In the genomic region with DNA sequence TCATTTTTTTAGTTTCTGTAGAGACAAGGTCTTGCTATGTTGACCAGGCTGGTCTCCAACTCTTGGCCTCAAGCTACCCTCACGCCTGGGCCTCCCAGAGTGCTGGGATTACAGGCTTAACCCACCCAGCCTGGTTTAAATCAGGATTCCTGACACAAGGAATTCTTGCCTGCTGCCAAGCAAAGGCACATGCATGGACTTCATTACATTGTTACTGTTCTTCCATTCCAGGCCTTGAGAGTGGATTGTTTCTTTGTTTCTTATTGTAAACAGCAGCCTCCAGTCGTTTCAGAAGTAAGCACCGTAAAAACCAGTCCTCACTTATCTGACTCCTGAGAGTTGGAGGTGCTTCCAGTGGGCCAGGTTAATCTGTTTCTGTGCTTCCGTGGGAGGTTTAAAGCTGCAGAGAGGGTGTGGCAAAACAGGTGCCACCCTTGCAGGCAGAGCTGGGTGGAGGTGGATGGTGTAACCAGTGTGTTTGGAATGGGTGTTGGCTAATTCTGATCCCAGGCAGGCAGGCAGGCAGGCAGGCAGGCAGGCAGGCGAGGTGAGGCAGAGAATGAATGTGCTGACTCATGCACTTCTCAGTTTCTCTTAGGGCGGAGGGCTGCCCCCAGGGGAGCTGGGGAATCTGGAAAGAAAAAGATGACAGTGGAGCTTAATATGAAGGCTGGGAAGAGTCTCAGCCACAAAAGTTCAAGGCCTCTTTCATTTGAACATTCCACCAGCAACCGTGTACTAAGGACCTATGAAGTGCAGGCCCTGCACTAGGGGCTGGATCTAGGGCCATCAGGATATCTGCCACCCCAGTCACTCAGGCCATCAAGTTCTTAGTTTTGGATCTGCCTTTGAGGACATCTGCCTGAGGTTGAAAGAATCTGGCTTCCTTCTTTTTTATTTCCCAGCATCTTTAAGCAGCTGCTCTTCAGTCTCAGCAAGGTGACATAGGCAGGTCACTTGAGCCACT, we compare ENCODE assay signal across 9 cellular contexts. TPM values are rescaled to one million over a fixed set of nuclear protein-coding genes. Genes with fewer than 3 reads are reported as not detected.
A peak's percentile ranks its signal among the peaks of the same experiment; 100 is the strongest.
DNase-seq lines count a peak whose midpoint lies in the region; ATAC-seq and TF ChIP-seq lines count a peak whose summit lies in the region.
"Had no signal": no experiment of that assay in that cellular context is flagged by ENCODE, and none has a peak within 500 bp of the region (broad histone marks: within the 10 kb centered on the region; RNA-seq: fewer than 3 reads in every experiment).

No MANE protein-coding gene starts in this region.

- TF ChIP-seq CTCF in A673 (conservative IDR thresholded peaks at IDR 0.05; ENCODE audit: low read depth, low read length) (no peak), astrocyte of the cerebellum (IDR thresholded peaks at IDR 0.05; ENCODE audit: low read depth, low read length, missing control alignments) (no peak), lower lobe of right lung (IDR thresholded peaks at IDR 0.05) (no peak)

- intact Hi-C loops in A673 (cut with micrococcal nuclease; ENCODE audit: unreplicated experiment) = no loop called here
- intact Hi-C loops in lower lobe of right lung (cut with DNase I) = no loop called here

- H3K27me3 ChIP-seq in A673 (replicated peaks; ENCODE audit: insufficient read depth, low read depth, low read length, poor library complexity) = no peaks in the 10 kb centered on the region
- no peaks in the 10 kb centered on the region for H3K27me3 ChIP-seq in lower lobe of right lung (ENCODE audit: low read depth)

- no peak overlapping the region for H3K27ac ChIP-seq in A673 (ENCODE audit: low read depth, low read length, poor library complexity, severe bottlenecking)
- no peak overlapping the region for H3K27ac ChIP-seq in lower lobe of right lung

- no peaks in the 10 kb centered on the region for H3K36me3 ChIP-seq in A673 (ENCODE audit: insufficient read depth, low read length, poor library complexity, severe bottlenecking)
- no peaks in the 10 kb centered on the region for H3K36me3 ChIP-seq in lower lobe of right lung

- H3K4me3 ChIP-seq in A673 (ENCODE audit: low read depth, low read length, poor library complexity, severe bottlenecking) (no peak overlapping the region), astrocyte of the cerebellum (ENCODE audit: low read depth, low read length) (no peak overlapping the region), lower lobe of right lung (no peak overlapping the region)

- in situ Hi-C loops in astrocyte of the cerebellum (cut with HindIII; ENCODE audit: low sequenced_read_pairs) = no loop called here

- CTCF ChIA-PET in A673 (lab: Charles Lee) = no interaction called here

- peak; percentile 88 to 92 for ATAC-seq in lower lobe of right lung
- no peak for ATAC-seq in GM18505 (IDR thresholded peaks at IDR 0.05; ENCODE audit: unreplicated experiment)
- no peak for ATAC-seq in HG03342 (IDR thresholded peaks at IDR 0.05; ENCODE audit: unreplicated experiment)

- H3K9me3 ChIP-seq in A673 (ENCODE audit: low read depth, low read length, poor library complexity, severe bottlenecking) = no peaks in the 10 kb centered on the region
- no peaks in the 10 kb centered on the region for H3K9me3 ChIP-seq in lower lobe of right lung

- TF ChIP-seq POLR2A in GM18505 (IDR thresholded peaks at IDR 0.05; ENCODE audit: borderline replicate concordance, extremely low read depth, insufficient read depth, insufficient read length) = no peak

- H3K4me1 ChIP-seq in A673 (ENCODE audit: insufficient read depth, low read length, poor library complexity, severe bottlenecking) (peaks cover 17% of the 10 kb centered on the region), lower lobe of right lung (peaks cover 5% of the 10 kb centered on the region)

- no TSS peak for BruUV-seq in A673 (replicated peaks; lab: Mats Ljungman, UMichigan)

- peak; percentile 48 for DNase-seq in A673 (ENCODE audit: low spot score)
- peak; percentile 53 for DNase-seq in HT-29 (ENCODE audit: low spot score)
- peak; percentile 41 for DNase-seq in astrocyte of the cerebellum (ENCODE audit: low read depth)
- DNase-seq in lower lobe of right lung = peak; percentile 55
- DNase-seq in activated CD4-positive, CD25-positive, alpha-beta regulatory T cell (lab: John Stamatoyannopoulos, UW) = no peak
- no peak for DNase-seq in UCSD-AML1 (lab: John Stamatoyannopoulos, UW; ENCODE audit: unreplicated experiment)
- DNase-seq: left cardiac atrium had no signal

- POLR2A ChIA-PET in A673 (lab: Charles Lee; ENCODE audit: low non-redundant PET) = no interaction called here

RNA-seq across cellular contexts. Expression of a gene that starts 37.0 kb away (rescaled TPM):
- 0.13 and 0.70 TPM in 2 replicates for total RNA-seq in A673 (2021)
- 13.6 and 15.6 TPM in 2 replicates for total RNA-seq in HT-29 (2014; rRNA removed; shearing (Covaris generic))
- 28.7 TPM for total RNA-seq in lower lobe of right lung

RNA-seq across cellular contexts. Expression of a gene that starts 42.9 kb away (rescaled TPM):
- total RNA-seq in A673 (2021) (6.1 and 7.2 TPM in 2 replicates), lower lobe of right lung (0.80 TPM)
- total RNA-seq in HT-29 (2014; rRNA removed; shearing (Covaris generic)) = 0.15 and 2.0 TPM in 2 replicates

Comparison
In these comparisons a context has a peak if more than half of its experiments do, and no peak if none do; other contexts are left out.
1. DNase-seq: peak in A673 (single experiment), HT-29 (single experiment), astrocyte of the cerebellum (single experiment) and lower lobe of right lung (single experiment); none in activated CD4-positive, CD25-positive, alpha-beta regulatory T cell (0 of 4) and UCSD-AML1 (single experiment).
2. ATAC-seq: peak in lower lobe of right lung (2 of 2); none in GM18505 (single experiment) and HG03342 (single experiment).